Comparison of ENCODE assay signal across 11 cellular contexts in the genomic region with DNA sequence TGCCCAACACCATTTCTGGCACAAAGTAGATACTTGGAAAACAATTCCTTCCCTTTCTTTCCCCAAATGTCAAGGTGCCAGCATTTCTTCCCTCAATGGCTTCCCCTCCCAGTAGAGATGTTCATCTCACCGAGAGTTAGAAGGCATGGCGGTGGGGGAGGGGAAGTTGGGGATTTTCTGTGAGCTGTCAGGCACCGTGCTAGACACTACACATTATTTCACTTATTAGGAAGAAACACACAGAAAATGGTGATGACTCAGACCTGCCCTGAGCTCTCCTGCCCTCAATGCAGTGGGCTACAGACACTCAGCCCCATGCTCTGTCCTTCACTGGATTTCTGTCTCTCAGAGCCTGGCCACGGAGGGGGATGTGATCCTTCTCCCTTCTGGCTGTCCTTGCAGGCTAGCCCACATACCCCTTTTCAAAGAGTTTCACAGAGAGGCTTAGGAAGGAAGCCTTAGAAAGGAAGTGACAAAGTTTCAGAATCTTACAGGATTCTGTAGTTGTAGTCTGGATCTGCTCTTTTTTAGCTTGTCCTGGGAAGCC. TPM values are rescaled to one million over a fixed set of nuclear protein-coding genes. Genes with fewer than 3 reads are reported as not detected.
A peak's percentile ranks its signal among the peaks of the same experiment; 100 is the strongest.
DNase-seq lines count a peak whose midpoint lies in the region; ATAC-seq and TF ChIP-seq lines count a peak whose summit lies in the region.
"Had no signal": no experiment of that assay in that cellular context is flagged by ENCODE, and none has a peak within 500 bp of the region (broad histone marks: within the 10 kb centered on the region; RNA-seq: fewer than 3 reads in every experiment).

No MANE protein-coding gene starts in this region.

- H3K27ac Mint-ChIP-seq in effector memory CD8-positive, alpha-beta T cell, result peak overlapping the region; percentile 83 to 91

- no peaks in the 10 kb centered on the region for H3K27me3 ChIP-seq in esophagus squamous epithelium

- H3K4me1 Mint-ChIP-seq in effector memory CD8-positive, alpha-beta T cell (ENCODE audit: low read depth in 2 of 2), result peaks cover 77 to 83% of the 10 kb centered on the region in 2 donors

- no peaks in the 10 kb centered on the region for H3K36me3 ChIP-seq in esophagus squamous epithelium

- WGBS in esophagus squamous epithelium, 2 donors, result 7 to 28% methylated on average over 3 to 4 of the region's 4 CpGs

- peak overlapping the region; percentile 47 to 71 for H3K4me3 Mint-ChIP-seq in effector memory CD8-positive, alpha-beta T cell

- H3K27me3 Mint-ChIP-seq in effector memory CD8-positive, alpha-beta T cell, result no peaks in the 10 kb centered on the region

- H3K9me3 Mint-ChIP-seq in effector memory CD8-positive, alpha-beta T cell, result peaks cover 0 to 3% of the 10 kb centered on the region in 2 donors

- TF ChIP-seq POLR2A in esophagus squamous epithelium (IDR thresholded peaks at IDR 0.05), result no peak

- no peak for ATAC-seq in effector memory CD8-positive, alpha-beta T cell (replicated peaks)
- no peak for ATAC-seq in GM21529 (IDR thresholded peaks at IDR 0.05; ENCODE audit: unreplicated experiment)
- ATAC-seq: mucosa of descending colon had no signal

- H3K9me3 ChIP-seq in esophagus squamous epithelium, result no peaks in the 10 kb centered on the region
- H3K9me3 ChIP-seq: mucosa of descending colon had no signal

- no peak for TF ChIP-seq CTCF in esophagus squamous epithelium (IDR thresholded peaks at IDR 0.05)

- H3K4me3 ChIP-seq in esophagus squamous epithelium, result no peak overlapping the region
- H3K4me3 ChIP-seq: mucosa of descending colon had no signal

- H3K4me1 ChIP-seq in esophagus squamous epithelium, result peaks cover 0 to 8% (median 0%) of the 10 kb centered on the region in 3 donors

- peak overlapping the region in 1 of 4 donors; percentile 3 for H3K27ac ChIP-seq in esophagus squamous epithelium

- intact Hi-C loops in esophagus squamous epithelium (cut with DNase I), result no loop called here

- peak; percentile 35 for DNase-seq in HK-2 (ENCODE audit: unreplicated experiment)
- DNase-seq in activated CD4-positive, alpha-beta T cell treated with anti-CD3 and anti-CD28 coated beads, Interleukin-2, amount 50 U/mL, for 1 hour, result peak; percentile 24
- peak in 1 of 3 experiments; percentile 55 for DNase-seq in effector memory CD8-positive, alpha-beta T cell
- DNase-seq in stimulated activated CD4-positive, alpha-beta T cell treated with anti-CD3 and anti-CD28 coated beads, Interleukin-4, amount 100 ng/mL, for 1 hour, result peak; percentile 60
- no peak for DNase-seq in esophagus squamous epithelium (lab: John Stamatoyannopoulos, UW)
- DNase-seq in SHP77 treated with DMSO at 0.1 percent for 48 hours (lab: John Stamatoyannopoulos, UW), result no peak
- DNase-seq in iPS-NIHi11 (ENCODE audit: low spot score), result no peak
- DNase-seq: mucosa of descending colon, NCI-H69 had no signal

- H3K36me3 Mint-ChIP-seq in effector memory CD8-positive, alpha-beta T cell (ENCODE audit: insufficient read depth), result peaks cover 40% of the 10 kb centered on the region

RNA-seq across cellular contexts. Expression of gene CCL5, which starts 12.0 kb away (rescaled TPM):
- total RNA-seq in esophagus squamous epithelium, result 10 to 100 TPM in 1 of 4 donors, 1 to 10 TPM in 3; 1.5 to 25.2 (median 2.8) TPM
- total RNA-seq: endothelial cell of umbilical vein had no signal

RNA-seq across cellular contexts. Expression of gene HEATR9, which starts 23.5 kb away (rescaled TPM):
- total RNA-seq in esophagus squamous epithelium, result under 1 TPM in 1 of 4 donors, not detected in 3; 0.15 TPM
- total RNA-seq: endothelial cell of umbilical vein, mucosa of descending colon had no signal

RNA-seq across cellular contexts. Expression of gene RDM1, which starts 38.4 kb away (rescaled TPM):
- 1 to 10 TPM in 1 of 4 donors, under 1 TPM in 3; 0.38 to 4.0 (median 0.45) TPM for total RNA-seq in esophagus squamous epithelium

RNA-seq across cellular contexts. Expression of gene LYZL6, which starts 51.3 kb away (rescaled TPM):
- not detected for total RNA-seq in esophagus squamous epithelium
- total RNA-seq: endothelial cell of umbilical vein, mucosa of descending colon had no signal

Comparison
In these comparisons a context has a peak if more than half of its experiments do, and no peak if none do; other contexts are left out.
1. DNase-seq: peak in HK-2 (single experiment), activated CD4-positive, alpha-beta T cell treated with anti-CD3 and anti-CD28 coated beads, Interleukin-2, amount 50 U/mL, for 1 hour (single experiment) and stimulated activated CD4-positive, alpha-beta T cell treated with anti-CD3 and anti-CD28 coated beads, Interleukin-4, amount 100 ng/mL, for 1 hour (single experiment); none in esophagus squamous epithelium (single experiment), SHP77 treated with DMSO at 0.1 percent for 48 hours (single experiment) and iPS-NIHi11 (single experiment).